In genomic region chr3:152779649-152780048, GRCh38 we compare ENCODE assay signal across 1 cellular context.
TF ChIP-seq lines count a peak whose summit lies in the region.

No MANE protein-coding gene starts in this region.

TF ChIP-seq in IMR-90, 13 proteins besides CTCF, POLR2A, EP300 and RAD21 (continued from another document):
- no peak for TF ChIP-seq ELK1 (IDR thresholded peaks at IDR 0.05; ENCODE audit: borderline replicate concordance, low read depth, low read length)
- no peak for TF ChIP-seq MAZ (IDR thresholded peaks at IDR 0.05; ENCODE audit: borderline replicate concordance, low read depth, low read length)
- no peak for TF ChIP-seq MAFK (IDR thresholded peaks at IDR 0.05; ENCODE audit: low read depth, low read length)
- no peak for TF ChIP-seq RCOR1 (IDR thresholded peaks at IDR 0.05; ENCODE audit: insufficient replicate concordance, low read length)
